ENCODE assay signal across 16 cellular contexts in genomic region chr10:19824397-19825342, GRCh38. TPM values are rescaled to one million over a fixed set of nuclear protein-coding genes. Genes with fewer than 3 reads are reported as not detected.
A peak's percentile ranks its signal among the peaks of the same experiment; 100 is the strongest.
DNase-seq lines count a peak whose midpoint lies in the region; ATAC-seq and TF ChIP-seq lines count a peak whose summit lies in the region.
"Had no signal": no experiment of that assay in that cellular context is flagged by ENCODE, and none has a peak within 500 bp of the region (broad histone marks: within the 10 kb centered on the region; RNA-seq: fewer than 3 reads in every experiment).

No MANE protein-coding gene starts in this region.

- no peak overlapping the region for H3K4me3 ChIP-seq in tibial artery
- H3K4me3 ChIP-seq in H7 (ENCODE audit: insufficient read depth, low read depth, low read length), result no peak overlapping the region
- H3K4me3 ChIP-seq: pancreas, testis had no signal

- intact Hi-C loops in tibial artery (cut with DNase I; ENCODE audit: low total_unique reads), result no loop called here

- ATAC-seq in WTC11, result no peak
- no peak for ATAC-seq in T-cell (replicated peaks in 1 of 4)
- no peak for ATAC-seq in HG03097 (IDR thresholded peaks at IDR 0.05; ENCODE audit: low FRiP score, unreplicated experiment)

- H3K4me3 Mint-ChIP-seq in WTC11 (no peak overlapping the region), T-cell (no peak overlapping the region)
- H3K4me3 Mint-ChIP-seq: activated B cell treated with CpG ODN at 0.5 μM for 24 hours; CD4-positive, alpha-beta T cell had no signal

- no peaks in the 10 kb centered on the region for H3K9me3 ChIP-seq in tibial artery
- H3K9me3 ChIP-seq: pancreas, testis had no signal

- H3K27me3 ChIP-seq in tibial artery, result no peaks in the 10 kb centered on the region
- H3K27me3 ChIP-seq in H7 (ENCODE audit: control insufficient read depth, insufficient read depth, low read length), result no peaks in the 10 kb centered on the region
- H3K27me3 ChIP-seq: pancreas, testis had no signal

- H3K36me3 Mint-ChIP-seq in WTC11 (peaks cover 13% of the 10 kb centered on the region), T-cell (no peaks in the 10 kb centered on the region)

- H3K9me3 Mint-ChIP-seq in WTC11 (no peaks in the 10 kb centered on the region), T-cell (peaks cover 2 to 5% (median 4%) of the 10 kb centered on the region in 3 donors)
- H3K9me3 Mint-ChIP-seq: activated B cell treated with CpG ODN at 0.5 μM for 24 hours; CD4-positive, alpha-beta T cell had no signal

- DNase-seq in NCI-H82 (lab: John Stamatoyannopoulos, UW) (peak; percentile 29), NCI-H82 treated with DMSO at 0.1 percent for 48 hours (lab: John Stamatoyannopoulos, UW; ENCODE audit: unreplicated experiment) (no peak), WTC11 (ENCODE audit: low spot score) (no peak), medulla oblongata (ENCODE audit: extremely low spot score) (peak; percentile 56), tibial artery (no peak), T-cell (no peak), H7 (no peak)
- DNase-seq: 8988T; activated B cell treated with CpG ODN at 0.5 μM for 24 hours; activated naive CD4-positive, alpha-beta T cell treated with Interleukin-2 at 50 U/mL for 16 hours; CD4-positive, alpha-beta T cell; mesendoderm; NCI-H2081; pancreas; testis had no signal

- TF ChIP-seq CTCF in WTC11 (IDR thresholded peaks at IDR 0.05) (no peak), tibial artery (IDR thresholded peaks at IDR 0.05) (no peak)

- H3K27ac Mint-ChIP-seq in WTC11 (peak overlapping the region; percentile 20), T-cell (no peak overlapping the region)
- H3K27ac Mint-ChIP-seq: activated B cell treated with CpG ODN at 0.5 μM for 24 hours; CD4-positive, alpha-beta T cell had no signal

- H3K27ac ChIP-seq in tibial artery, result peak overlapping the region; percentile 46 to 51
- H3K27ac ChIP-seq: pancreas, testis had no signal

- CTCF ChIA-PET in WTC11 (lab: Charles Lee) (no interaction called here), T-cell (lab: Charles Lee) (interaction anchor here in 1 of 2 donors (0.6 kb wide), 1 partner anchor 1133 kb away, joined by 5 read pairs; no protein-coding TSS in a partner anchor)

- peaks cover 0 to 96% (median 29%) of the 10 kb centered on the region in 4 donors for H3K4me1 ChIP-seq in tibial artery
- H3K4me1 ChIP-seq: pancreas had no signal

- H3K36me3 ChIP-seq in tibial artery, result no peaks in the 10 kb centered on the region
- H3K36me3 ChIP-seq in H7 (replicated peaks; ENCODE audit: control insufficient read depth, insufficient read depth, low read length), result no peaks in the 10 kb centered on the region
- H3K36me3 ChIP-seq: pancreas had no signal

- POLR2A ChIA-PET in WTC11 (lab: Charles Lee), result no interaction called here
- POLR2A ChIA-PET in T-cell (lab: Charles Lee), result no interaction called here

- H3K27me3 Mint-ChIP-seq in WTC11 (ENCODE audit: low read depth) (no peaks in the 10 kb centered on the region), T-cell (peaks cover 0 to 4% of the 10 kb centered on the region in 2 donors)
- H3K27me3 Mint-ChIP-seq: activated B cell treated with CpG ODN at 0.5 μM for 24 hours had no signal

- peaks cover 69% of the 10 kb centered on the region for H3K4me1 Mint-ChIP-seq in WTC11
- H3K4me1 Mint-ChIP-seq in T-cell, result no peaks in the 10 kb centered on the region
- H3K4me1 Mint-ChIP-seq: activated B cell treated with CpG ODN at 0.5 μM for 24 hours had no signal

TF ChIP-seq in WTC11, 78 proteins besides CTCF, POLR2A, EP300 and RAD21:
- no peak for TF ChIP-seq ZNF396 (CRISPR knock-in tag; IDR thresholded peaks at IDR 0.05; ENCODE audit: borderline replicate concordance)
- TF ChIP-seq ZNF281 (CRISPR knock-in tag; IDR thresholded peaks at IDR 0.05), result no peak
- no peak for TF ChIP-seq SMAD3 (CRISPR knock-in tag; IDR thresholded peaks at IDR 0.05; ENCODE audit: borderline replicate concordance)
- no peak for TF ChIP-seq ZNF121 (CRISPR knock-in tag; IDR thresholded peaks at IDR 0.05)
- no peak for TF ChIP-seq MLX (CRISPR knock-in tag; IDR thresholded peaks at IDR 0.05)
- no peak for TF ChIP-seq E2F4 (CRISPR knock-in tag; IDR thresholded peaks at IDR 0.05; ENCODE audit: borderline replicate concordance, low read depth)
- TF ChIP-seq ZNF317 (CRISPR knock-in tag; IDR thresholded peaks at IDR 0.05; ENCODE audit: borderline replicate concordance, low read depth), result no peak
- no peak for TF ChIP-seq ZNF423 (CRISPR knock-in tag; IDR thresholded peaks at IDR 0.05)
- no peak for TF ChIP-seq IRF2 (CRISPR knock-in tag; IDR thresholded peaks at IDR 0.05; ENCODE audit: borderline replicate concordance, low read depth)
- no peak for TF ChIP-seq NR3C1 (CRISPR knock-in tag; conservative IDR thresholded peaks at IDR 0.05; ENCODE audit: low read depth)
- no peak for TF ChIP-seq FOXP4 (CRISPR knock-in tag; IDR thresholded peaks at IDR 0.05)
- no peak for TF ChIP-seq NR1H2 (CRISPR knock-in tag; IDR thresholded peaks at IDR 0.05)
- TF ChIP-seq ZNF416 (CRISPR knock-in tag; IDR thresholded peaks at IDR 0.05), result no peak
TF ChIP-seq in WTC11: peak in this region for 0.

RNA-seq across cellular contexts. Expression of gene PLXDC2, which starts 8.4 kb away (rescaled TPM):
- total RNA-seq in WTC11 (2021) (31.7 to 37.9 TPM (median 37.8 TPM) in 3 replicates), T-cell (1 to 10 TPM in 1 of 5 donors, under 1 TPM in 4; 0.49 to 1.1 (median 0.56) TPM)
- 21.9 and 27.5 TPM in 2 replicates for total RNA-seq in H7 (2014; rRNA removed; shearing (Covaris generic))

Comparison
In these comparisons a context has a peak if more than half of its experiments do, and no peak if none do; other contexts are left out.
1. DNase-seq: peak in NCI-H82 (single experiment) and medulla oblongata (single experiment); none in NCI-H82 treated with DMSO at 0.1 percent for 48 hours (single experiment), WTC11 (single experiment), tibial artery (0 of 2), T-cell (0 of 34) and H7 (single experiment).
2. RNA of gene PLXDC2, which starts 8.4 kb away (total RNA-seq): 31.7 to 37.9 TPM in WTC11 and 21.9 to 27.5 TPM in H7; 0.49 to 1.1 TPM in T-cell; every median in the first group is over 10 times any median in the second.